ENCODE assay signal across 13 cellular contexts in the genomic region with DNA sequence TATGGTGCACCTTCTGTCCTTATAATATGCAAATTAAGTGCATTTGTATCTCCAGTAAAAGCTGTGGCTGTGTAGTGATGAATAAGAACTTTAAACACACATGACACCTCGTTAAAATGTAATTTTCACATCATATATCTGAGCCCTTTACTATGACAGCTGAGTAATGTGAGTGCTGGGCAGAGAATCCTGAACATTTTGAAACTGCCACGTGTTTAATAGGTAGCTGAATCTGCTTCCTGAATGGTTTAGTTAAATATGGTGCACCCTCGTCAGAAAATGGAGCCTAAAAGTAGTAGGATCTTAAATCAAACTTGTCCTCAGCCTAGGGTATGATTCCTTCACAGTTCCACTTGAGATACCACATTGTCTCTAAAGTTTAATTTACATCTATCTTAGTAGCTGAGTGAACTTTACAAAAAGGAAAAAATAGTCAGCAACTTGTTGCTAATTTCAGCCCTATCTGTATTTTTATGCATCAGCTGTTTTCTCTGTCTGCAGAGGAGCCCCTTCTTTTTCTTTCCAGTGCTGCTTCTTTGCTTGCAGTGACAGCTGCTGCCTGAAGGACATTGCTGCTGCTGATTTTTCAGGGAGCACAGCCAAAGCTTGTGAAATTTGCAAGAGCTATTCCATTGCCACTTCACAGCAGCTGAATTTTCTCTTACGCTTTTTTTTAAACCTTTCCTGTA.
DNase-seq lines count a peak whose midpoint lies in the region; TF ChIP-seq lines count a peak whose summit lies in the region.
"Had no signal": no experiment of that assay in that cellular context is flagged by ENCODE, and none has a peak within 500 bp of the region (broad histone marks: within the 10 kb centered on the region; RNA-seq: fewer than 3 reads in every experiment).

No MANE protein-coding gene starts in this region.

- H3K4me3 ChIP-seq in dorsolateral prefrontal cortex: peak overlapping the region in 35 of 59 donors; percentile 0 to 46 (median 20)
- H3K4me3 ChIP-seq: K562, SJSA1 had no signal

- H3K27ac ChIP-seq in dorsolateral prefrontal cortex: peak overlapping the region in 35 of 59 donors; percentile 2 to 70 (median 35)
- H3K27ac ChIP-seq: SJSA1 had no signal

- DNase-seq in DMS 273 treated with DMSO at 0.1 percent for 48 hours (lab: John Stamatoyannopoulos, UW): peak; percentile 65
- DNase-seq in NCI-H446 treated with DMSO at 0.1 percent for 48 hours (lab: John Stamatoyannopoulos, UW): peak; percentile 48
- DNase-seq in dorsolateral prefrontal cortex: peak in 4 of 10 donors; percentile 34 to 58 (median 50)
- peak; percentile 31 for DNase-seq in middle frontal gyrus (ENCODE audit: extremely low spot score, low spot score)
- DNase-seq in NCI-H128 (lab: John Stamatoyannopoulos, UW; ENCODE audit: unreplicated experiment): no peak
- no peak for DNase-seq in stimulated activated CD4-positive, alpha-beta T cell treated with anti-CD3 and anti-CD28 coated beads, Interleukin-2, amount 100 ng/mL, for 24 hours
- no peak for DNase-seq in NCI-H2196 treated with DMSO at 0.1 percent for 48 hours (lab: John Stamatoyannopoulos, UW; ENCODE audit: unreplicated experiment)
- DNase-seq in activated CD8-positive, alpha-beta memory T cell treated with anti-CD3 and anti-CD28 coated beads, Interleukin-2, amount 50 U/mL, for 48 hours: no peak
- DNase-seq: activated T-cell treated with anti-CD3 and anti-CD28 coated beads, Interleukin-2, amount 50 U/mL, for 48 hours; natural killer cell; stimulated activated CD4-positive, alpha-beta T cell treated with anti-CD3 and anti-CD28 coated beads, Interleukin-12 subunit alpha, Interleukin-12 subunit beta, amount 100 ng/mL, for 4 hours had no signal

- intact Hi-C loops in dorsolateral prefrontal cortex (cut with DNase I): no loop called here

- no peaks in the 10 kb centered on the region for H3K27me3 ChIP-seq in dorsolateral prefrontal cortex
- H3K27me3 ChIP-seq: SJSA1 had no signal

- peak in 16 of 56 donors; percentile 4 to 38 (median 13) for TF ChIP-seq CTCF in dorsolateral prefrontal cortex (IDR thresholded peaks at IDR 0.05 in 54 of 56, conservative IDR thresholded peaks at IDR 0.05 in 2 of 56; ENCODE audit: low read depth in 1 of 56, partially characterized antibody in 56 of 56)

Comparison
In these comparisons a context has a peak if more than half of its experiments do, and no peak if none do; other contexts are left out.
1. DNase-seq: peak in DMS 273 treated with DMSO at 0.1 percent for 48 hours (single experiment), NCI-H446 treated with DMSO at 0.1 percent for 48 hours (single experiment) and middle frontal gyrus (single experiment); none in NCI-H128 (single experiment), stimulated activated CD4-positive, alpha-beta T cell treated with anti-CD3 and anti-CD28 coated beads, Interleukin-2, amount 100 ng/mL, for 24 hours (0 of 2), NCI-H2196 treated with DMSO at 0.1 percent for 48 hours (single experiment) and activated CD8-positive, alpha-beta memory T cell treated with anti-CD3 and anti-CD28 coated beads, Interleukin-2, amount 50 U/mL, for 48 hours (single experiment).